ENCODE assay signal across 1 cellular context in the genomic region with DNA sequence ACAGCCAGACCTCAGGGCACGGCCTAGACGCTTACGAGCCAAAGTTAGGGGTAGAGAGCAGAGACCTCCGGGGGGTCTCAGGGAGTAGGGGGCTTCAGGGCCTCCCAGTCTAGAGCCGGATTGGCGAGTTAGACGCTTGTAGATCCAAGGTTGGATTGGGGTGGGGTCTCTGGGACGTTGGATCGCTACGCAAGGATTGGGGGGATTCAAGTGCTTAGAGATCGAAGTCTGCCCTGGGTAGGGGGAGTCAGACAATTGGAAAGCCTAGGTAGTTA.
TF ChIP-seq lines count a peak whose summit lies in the region.

No MANE protein-coding gene starts in this region.

TF ChIP-seq in GM12878, 131 proteins besides CTCF, POLR2A, EP300 and RAD21:
- TF ChIP-seq ZNF384 (IDR thresholded peaks at IDR 0.05; ENCODE audit: borderline replicate concordance, low read depth, low read length) (no peak), CHD1 (IDR thresholded peaks at IDR 0.05; ENCODE audit: low read depth, low read length) (no peak), NFXL1 (IDR thresholded peaks at IDR 0.05; ENCODE audit: borderline replicate concordance) (no peak), SMAD5 (IDR thresholded peaks at IDR 0.05; ENCODE audit: low read depth) (peak; percentile 13; the same call in 1 of the 2 replicates), TARDBP (IDR thresholded peaks at IDR 0.05; ENCODE audit: borderline replicate concordance) (no peak), RUNX3 (IDR thresholded peaks at IDR 0.05; ENCODE audit: low read length) (no peak), HSF1 (IDR thresholded peaks at IDR 0.05; ENCODE audit: low read depth, low read length) (no peak), BRCA1 (IDR thresholded peaks at IDR 0.05; ENCODE audit: low read depth, low read length) (no peak), USF2 (IDR thresholded peaks at IDR 0.05; ENCODE audit: borderline replicate concordance, low read depth, low read length) (no peak), STAT1 (conservative IDR thresholded peaks at IDR 0.05) (no peak), NFIC (IDR thresholded peaks at IDR 0.05; ENCODE audit: low read depth, low read length) (no peak), POLR2AphosphoS5 (IDR thresholded peaks at IDR 0.05; ENCODE audit: low read length) (peak; percentile 0; the same call in 1 of the 2 replicates), PBX3 (IDR thresholded peaks at IDR 0.05; ENCODE audit: insufficient replicate concordance, low read depth, low read length) (no peak), GATAD2B (conservative IDR thresholded peaks at IDR 0.05; ENCODE audit: low read depth) (no peak), KAT2A (conservative IDR thresholded peaks at IDR 0.05; ENCODE audit: control insufficient read depth, low read depth, low read length) (no peak)
- TF ChIP-seq, protein P1, sequence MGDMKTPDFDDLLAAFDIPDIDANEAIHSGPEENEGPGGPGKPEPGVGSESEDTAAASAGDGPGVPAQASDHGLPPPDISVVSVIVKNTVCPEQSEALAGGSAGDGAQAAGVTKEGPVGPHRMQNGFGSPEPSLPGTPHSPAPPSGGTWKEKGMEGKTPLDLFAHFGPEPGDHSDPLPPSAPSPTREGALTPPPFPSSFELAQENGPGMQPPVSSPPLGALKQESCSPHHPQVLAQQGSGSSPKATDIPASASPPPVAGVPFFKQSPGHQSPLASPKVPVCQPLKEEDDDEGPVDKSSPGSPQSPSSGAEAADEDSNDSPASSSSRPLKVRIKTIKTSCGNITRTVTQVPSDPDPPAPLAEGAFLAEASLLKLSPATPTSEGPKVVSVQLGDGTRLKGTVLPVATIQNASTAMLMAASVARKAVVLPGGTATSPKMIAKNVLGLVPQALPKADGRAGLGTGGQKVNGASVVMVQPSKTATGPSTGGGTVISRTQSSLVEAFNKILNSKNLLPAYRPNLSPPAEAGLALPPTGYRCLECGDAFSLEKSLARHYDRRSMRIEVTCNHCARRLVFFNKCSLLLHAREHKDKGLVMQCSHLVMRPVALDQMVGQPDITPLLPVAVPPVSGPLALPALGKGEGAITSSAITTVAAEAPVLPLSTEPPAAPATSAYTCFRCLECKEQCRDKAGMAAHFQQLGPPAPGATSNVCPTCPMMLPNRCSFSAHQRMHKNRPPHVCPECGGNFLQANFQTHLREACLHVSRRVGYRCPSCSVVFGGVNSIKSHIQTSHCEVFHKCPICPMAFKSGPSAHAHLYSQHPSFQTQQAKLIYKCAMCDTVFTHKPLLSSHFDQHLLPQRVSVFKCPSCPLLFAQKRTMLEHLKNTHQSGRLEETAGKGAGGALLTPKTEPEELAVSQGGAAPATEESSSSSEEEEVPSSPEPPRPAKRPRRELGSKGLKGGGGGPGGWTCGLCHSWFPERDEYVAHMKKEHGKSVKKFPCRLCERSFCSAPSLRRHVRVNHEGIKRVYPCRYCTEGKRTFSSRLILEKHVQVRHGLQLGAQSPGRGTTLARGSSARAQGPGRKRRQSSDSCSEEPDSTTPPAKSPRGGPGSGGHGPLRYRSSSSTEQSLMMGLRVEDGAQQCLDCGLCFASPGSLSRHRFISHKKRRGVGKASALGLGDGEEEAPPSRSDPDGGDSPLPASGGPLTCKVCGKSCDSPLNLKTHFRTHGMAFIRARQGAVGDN (IDR thresholded peaks at IDR 0.05) = no peak
- TF ChIP-seq, protein P2, sequence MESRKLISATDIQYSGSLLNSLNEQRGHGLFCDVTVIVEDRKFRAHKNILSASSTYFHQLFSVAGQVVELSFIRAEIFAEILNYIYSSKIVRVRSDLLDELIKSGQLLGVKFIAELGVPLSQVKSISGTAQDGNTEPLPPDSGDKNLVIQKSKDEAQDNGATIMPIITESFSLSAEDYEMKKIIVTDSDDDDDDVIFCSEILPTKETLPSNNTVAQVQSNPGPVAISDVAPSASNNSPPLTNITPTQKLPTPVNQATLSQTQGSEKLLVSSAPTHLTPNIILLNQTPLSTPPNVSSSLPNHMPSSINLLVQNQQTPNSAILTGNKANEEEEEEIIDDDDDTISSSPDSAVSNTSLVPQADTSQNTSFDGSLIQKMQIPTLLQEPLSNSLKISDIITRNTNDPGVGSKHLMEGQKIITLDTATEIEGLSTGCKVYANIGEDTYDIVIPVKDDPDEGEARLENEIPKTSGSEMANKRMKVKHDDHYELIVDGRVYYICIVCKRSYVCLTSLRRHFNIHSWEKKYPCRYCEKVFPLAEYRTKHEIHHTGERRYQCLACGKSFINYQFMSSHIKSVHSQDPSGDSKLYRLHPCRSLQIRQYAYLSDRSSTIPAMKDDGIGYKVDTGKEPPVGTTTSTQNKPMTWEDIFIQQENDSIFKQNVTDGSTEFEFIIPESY (IDR thresholded peaks at IDR 0.05) = no peak
